In the genomic region with DNA sequence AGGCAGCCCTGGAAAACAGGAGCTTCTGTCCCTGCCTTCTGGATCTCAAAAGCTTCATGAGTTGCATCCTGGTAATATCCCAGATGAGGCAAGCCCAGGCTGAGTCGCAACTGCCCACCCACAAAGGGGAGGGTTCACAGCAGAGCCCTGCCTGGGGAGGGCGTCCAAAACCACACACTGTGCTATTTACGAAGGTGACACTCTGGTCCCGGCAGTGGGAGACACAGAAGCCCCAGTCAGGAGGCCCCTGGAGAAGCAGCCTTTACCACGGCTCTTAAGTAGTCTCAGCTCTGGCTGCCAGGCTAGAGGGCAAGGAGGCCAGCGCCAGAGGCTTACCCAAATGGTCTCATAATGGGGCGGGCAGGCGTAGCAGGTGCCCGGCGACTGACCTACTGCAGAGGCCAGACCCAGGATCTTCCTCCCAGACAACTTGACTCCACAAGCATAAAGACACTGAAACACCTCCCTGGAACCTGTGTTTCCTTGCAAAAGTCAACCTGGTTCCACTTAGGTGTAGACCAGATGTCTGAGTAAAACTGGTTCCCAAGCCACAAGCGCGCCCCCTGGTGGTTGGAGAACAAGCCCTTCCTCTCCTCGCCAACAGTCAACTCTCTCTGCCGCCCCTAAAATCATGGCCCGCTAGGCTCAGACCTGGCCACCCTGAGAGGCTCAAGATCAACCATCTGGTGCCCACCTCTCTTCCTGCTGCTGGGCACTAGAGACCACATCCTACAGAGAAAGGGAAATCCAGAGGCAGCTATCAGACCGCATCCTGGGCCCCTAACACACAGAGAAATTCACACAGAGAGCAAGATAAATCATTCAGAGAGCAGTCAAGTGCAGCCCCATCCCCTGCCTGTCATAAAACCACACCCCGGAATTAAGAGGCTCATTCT, we compare ENCODE assay signal across 1 cellular context.
TF ChIP-seq lines count a peak whose summit lies in the region.

No MANE protein-coding gene starts in this region.

TF ChIP-seq in WTC11, 78 proteins besides CTCF, POLR2A, EP300 and RAD21 (continued from another document):
- TF ChIP-seq, protein P1, sequence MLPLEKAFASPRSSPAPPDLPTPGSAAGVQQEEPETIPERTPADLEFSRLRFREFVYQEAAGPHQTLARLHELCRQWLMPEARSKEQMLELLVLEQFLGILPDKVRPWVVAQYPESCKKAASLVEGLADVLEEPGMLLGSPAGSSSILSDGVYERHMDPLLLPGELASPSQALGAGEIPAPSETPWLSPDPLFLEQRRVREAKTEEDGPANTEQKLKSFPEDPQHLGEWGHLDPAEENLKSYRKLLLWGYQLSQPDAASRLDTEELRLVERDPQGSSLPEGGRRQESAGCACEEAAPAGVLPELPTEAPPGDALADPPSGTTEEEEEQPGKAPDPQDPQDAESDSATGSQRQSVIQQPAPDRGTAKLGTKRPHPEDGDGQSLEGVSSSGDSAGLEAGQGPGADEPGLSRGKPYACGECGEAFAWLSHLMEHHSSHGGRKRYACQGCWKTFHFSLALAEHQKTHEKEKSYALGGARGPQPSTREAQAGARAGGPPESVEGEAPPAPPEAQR (CRISPR knock-in tag; IDR thresholded peaks at IDR 0.05), result no peak
- TF ChIP-seq RELA (CRISPR knock-in tag; IDR thresholded peaks at IDR 0.05; ENCODE audit: borderline replicate concordance), result no peak
- peak; percentile 31; the same call in 1 of the 2 replicates for TF ChIP-seq FOXP1 (CRISPR knock-in tag; IDR thresholded peaks at IDR 0.05; ENCODE audit: borderline replicate concordance)
- no peak for TF ChIP-seq SMAD4 (CRISPR knock-in tag; IDR thresholded peaks at IDR 0.05)
- TF ChIP-seq, protein P2, sequence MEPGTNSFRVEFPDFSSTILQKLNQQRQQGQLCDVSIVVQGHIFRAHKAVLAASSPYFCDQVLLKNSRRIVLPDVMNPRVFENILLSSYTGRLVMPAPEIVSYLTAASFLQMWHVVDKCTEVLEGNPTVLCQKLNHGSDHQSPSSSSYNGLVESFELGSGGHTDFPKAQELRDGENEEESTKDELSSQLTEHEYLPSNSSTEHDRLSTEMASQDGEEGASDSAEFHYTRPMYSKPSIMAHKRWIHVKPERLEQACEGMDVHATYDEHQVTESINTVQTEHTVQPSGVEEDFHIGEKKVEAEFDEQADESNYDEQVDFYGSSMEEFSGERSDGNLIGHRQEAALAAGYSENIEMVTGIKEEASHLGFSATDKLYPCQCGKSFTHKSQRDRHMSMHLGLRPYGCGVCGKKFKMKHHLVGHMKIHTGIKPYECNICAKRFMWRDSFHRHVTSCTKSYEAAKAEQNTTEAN (CRISPR knock-in tag; IDR thresholded peaks at IDR 0.05), result no peak
TF ChIP-seq in WTC11: peak in this region for 2.
